ENCODE assay signal across 8 cellular contexts in the genomic region with DNA sequence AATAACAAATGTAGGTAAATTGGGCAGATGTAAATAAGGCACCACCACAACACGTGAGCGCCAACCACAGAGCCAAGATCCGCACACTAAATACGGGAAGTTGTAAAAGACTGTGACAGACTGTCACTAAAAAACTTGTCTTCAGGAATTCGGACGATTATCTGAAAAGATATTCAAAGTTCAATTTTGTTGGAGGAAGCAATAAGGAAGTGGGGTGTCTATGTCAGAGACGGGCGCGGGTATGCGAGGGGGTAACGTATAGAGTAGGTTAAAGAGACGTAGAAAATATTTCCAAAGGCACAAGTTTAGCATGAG. TPM values are rescaled to one million over a fixed set of nuclear protein-coding genes. Genes with fewer than 3 reads are reported as not detected.
DNase-seq lines count a peak whose midpoint lies in the region; ATAC-seq lines count a peak whose summit lies in the region.

No MANE protein-coding gene starts in this region.

- ATAC-seq in HG02763 (IDR thresholded peaks at IDR 0.05; ENCODE audit: unreplicated experiment): peak; percentile 15
- ATAC-seq in HG03139 (IDR thresholded peaks at IDR 0.05; ENCODE audit: unreplicated experiment): no peak

- H3K9me3 ChIP-seq in SJCRH30 (replicated peaks): no peaks in the 10 kb centered on the region
- no peaks in the 10 kb centered on the region for H3K9me3 ChIP-seq in adipocyte (ENCODE audit: control insufficient read depth, low read length)
- no peaks in the 10 kb centered on the region for H3K9me3 ChIP-seq in iPS-18a (ENCODE audit: control insufficient read depth, low read depth, low read length)

- DNase-seq in GF-D8 (lab: John Stamatoyannopoulos, UW) (peak; percentile 68), SJCRH30 (no peak), adipocyte (ENCODE audit: low read depth) (no peak), GOT3 (lab: John Stamatoyannopoulos, UW) (no peak)
- DNase-seq in stimulated activated CD4-positive, alpha-beta T cell treated with anti-CD3 and anti-CD28 coated beads, Interleukin-2, amount 100 ng/mL, for 24 hours: peak; percentile 54 to 55

- peaks cover 17% of the 10 kb centered on the region for H3K4me1 ChIP-seq in SJCRH30
- peaks cover 31% of the 10 kb centered on the region for H3K4me1 ChIP-seq in adipocyte (ENCODE audit: control insufficient read depth, insufficient read depth, low read length)
- peaks cover 13% of the 10 kb centered on the region for H3K4me1 ChIP-seq in iPS-18a (ENCODE audit: control insufficient read depth, low read depth, low read length)

- H3K27ac ChIP-seq in SJCRH30: no peak overlapping the region
- peak overlapping the region; percentile 93 for H3K27ac ChIP-seq in iPS-18a (ENCODE audit: low read length)

- H3K27me3 ChIP-seq in SJCRH30 (no peaks in the 10 kb centered on the region), adipocyte (replicated peaks; ENCODE audit: control insufficient read depth, insufficient read depth, low read length) (no peaks in the 10 kb centered on the region), iPS-18a (ENCODE audit: control insufficient read depth, insufficient read depth, low read length) (no peaks in the 10 kb centered on the region)

- H3K4me3 ChIP-seq in SJCRH30 (peak overlapping the region; percentile 92), adipocyte (ENCODE audit: low read length) (peak overlapping the region; percentile 85), iPS-18a (ENCODE audit: low read length) (peak overlapping the region; percentile 82)

- H3K36me3 ChIP-seq in SJCRH30: peaks cover 25% of the 10 kb centered on the region
- peaks cover 16% of the 10 kb centered on the region for H3K36me3 ChIP-seq in adipocyte (ENCODE audit: control insufficient read depth, insufficient read depth, low read length, severe bottlenecking)
- peaks cover 22% of the 10 kb centered on the region for H3K36me3 ChIP-seq in iPS-18a (ENCODE audit: control insufficient read depth, low read depth, low read length)

- peak overlapping the region; percentile 94 for H3K9ac ChIP-seq in adipocyte (ENCODE audit: low read length)
- H3K9ac ChIP-seq in iPS-18a (ENCODE audit: low read length): peak overlapping the region; percentile 87

RNA-seq across cellular contexts. Expression of gene HSP90B1, which starts 1.5 kb away (rescaled TPM):
- 396 and 423 TPM in 2 replicates for total RNA-seq in SJCRH30 (2014; rRNA removed; shearing (Covaris generic))

RNA-seq across cellular contexts. Expression of gene TDG, which starts 37.0 kb away (rescaled TPM):
- total RNA-seq in SJCRH30 (2014; rRNA removed; shearing (Covaris generic)): 56.2 and 57.3 TPM in 2 replicates

Comparison
In these comparisons a context has a peak if more than half of its experiments do, and no peak if none do; other contexts are left out.
1. DNase-seq: peak in GF-D8 (single experiment) and stimulated activated CD4-positive, alpha-beta T cell treated with anti-CD3 and anti-CD28 coated beads, Interleukin-2, amount 100 ng/mL, for 24 hours (2 of 2); none in SJCRH30 (0 of 2), adipocyte (single experiment) and GOT3 (single experiment).
2. Peak in every context shown above with its lines, with median percentiles within 50 percentile points of each other: H3K4me3 ChIP-seq.